Comparison of ENCODE assay signal across 10 cellular contexts in genomic region chr1:23178931-23179330, GRCh38. TPM values are rescaled to one million over a fixed set of nuclear protein-coding genes. Genes with fewer than 3 reads are reported as not detected.
A peak's percentile ranks its signal among the peaks of the same experiment; 100 is the strongest.
DNase-seq lines count a peak whose midpoint lies in the region; ATAC-seq, FAIRE-seq and TF ChIP-seq lines count a peak whose summit lies in the region.
"Had no signal": no experiment of that assay in that cellular context is flagged by ENCODE, and none has a peak within 500 bp of the region (broad histone marks: within the 10 kb centered on the region; RNA-seq: fewer than 3 reads in every experiment).

No MANE protein-coding gene starts in this region.

- peaks cover 15% of the 10 kb centered on the region for H3K4me1 Mint-ChIP-seq in T-helper 2 cell treated with Interferon-gamma antibody and Interleukin-4, amounts not matched to agents 5 μg/mL and 100 μg/mL, for 36 hours (ENCODE audit: low read depth)

- H3K36me3 Mint-ChIP-seq in T-helper 2 cell treated with Interferon-gamma antibody and Interleukin-4, amounts not matched to agents 5 μg/mL and 100 μg/mL, for 36 hours (ENCODE audit: low read depth), result no peaks in the 10 kb centered on the region

- H3K9me3 ChIP-seq in tibial nerve, result no peaks in the 10 kb centered on the region
- H3K9me3 ChIP-seq in kidney (ENCODE audit: control insufficient read depth in 1 of 2, low read length in 2 of 2), result no peaks in the 10 kb centered on the region

- H3K27ac Mint-ChIP-seq in T-helper 2 cell treated with Interferon-gamma antibody and Interleukin-4, amounts not matched to agents 5 μg/mL and 100 μg/mL, for 36 hours, result no peak overlapping the region

- H3K4me3 Mint-ChIP-seq in T-helper 2 cell treated with Interferon-gamma antibody and Interleukin-4, amounts not matched to agents 5 μg/mL and 100 μg/mL, for 36 hours, result peak overlapping the region; percentile 14

- peak overlapping the region in 1 of 4 donors; percentile 93 for H3K27ac ChIP-seq in tibial nerve
- no peak overlapping the region for H3K27ac ChIP-seq in kidney (ENCODE audit: low read depth in 2 of 2, low read length in 2 of 2)

- WGBS in tibial nerve, 2 donors, result 63 to 68% methylated on average over 6 of the region's 6 CpGs

- TF ChIP-seq CTCF in tibial nerve (IDR thresholded peaks at IDR 0.05) (peak in 3 of 5 experiments; percentile 13 to 38 (median 26)), kidney (IDR thresholded peaks at IDR 0.05; ENCODE audit: borderline replicate concordance, extremely low read depth, insufficient read depth) (no peak)

- no peaks in the 10 kb centered on the region for H3K27me3 ChIP-seq in tibial nerve

- no peak for DNase-seq in T-helper 2 cell treated with Interferon-gamma antibody and Interleukin-4, amounts not matched to agents 5 μg/mL and 100 μg/mL, for 36 hours (ENCODE audit: low spot score)
- DNase-seq in T-helper 2 cell (no peak), RPMI8226 (peak; percentile 39), fibroblast of peridontal ligament (ENCODE audit: extremely low read depth) (peak; percentile 50), tibial nerve (ENCODE audit: low spot score in 2 of 2) (no peak), kidney (no peak)
- DNase-seq in activated effector memory CD4-positive, alpha-beta T cell treated with Interleukin-2 at 50 U/mL for 16 hours, result no peak
- DNase-seq: HCEC 1CT, NCI-H1417 treated with DMSO at 0.1 percent for 48 hours had no signal

- no peak for TF ChIP-seq EP300 in tibial nerve (IDR thresholded peaks at IDR 0.05)

- H3K27me3 Mint-ChIP-seq in T-helper 2 cell treated with Interferon-gamma antibody and Interleukin-4, amounts not matched to agents 5 μg/mL and 100 μg/mL, for 36 hours (ENCODE audit: low read depth), result peaks cover 45% of the 10 kb centered on the region

- H3K9ac ChIP-seq in kidney (ENCODE audit: low read length in 2 of 2), result no peak overlapping the region

- intact Hi-C loops in kidney (cut with DNase I), result no loop called here

- H3K4me3 ChIP-seq in tibial nerve (no peak overlapping the region), kidney (ENCODE audit: low read length in 2 of 2) (no peak overlapping the region)

- FAIRE-seq in kidney (lab: Jason Lieb, UNC), result no peak

- ATAC-seq in GM21723 (IDR thresholded peaks at IDR 0.05; ENCODE audit: unreplicated experiment), result no peak

- H3K4me1 ChIP-seq in tibial nerve, result peaks cover 0 to 20% (median 7%) of the 10 kb centered on the region in 4 donors
- H3K4me1 ChIP-seq in kidney (ENCODE audit: control insufficient read depth in 1 of 2, insufficient read depth in 1 of 2, low read depth in 1 of 2, low read length in 2 of 2), result peaks cover 4 to 11% of the 10 kb centered on the region in 2 donors

- H3K9me3 Mint-ChIP-seq in T-helper 2 cell treated with Interferon-gamma antibody and Interleukin-4, amounts not matched to agents 5 μg/mL and 100 μg/mL, for 36 hours, result peaks cover 4% of the 10 kb centered on the region

- no peak for TF ChIP-seq POLR2A in tibial nerve (IDR thresholded peaks at IDR 0.05)

- H3K36me3 ChIP-seq in tibial nerve (no peaks in the 10 kb centered on the region), kidney (ENCODE audit: control insufficient read depth in 1 of 2, insufficient read depth in 2 of 2, low read length in 2 of 2) (no peaks in the 10 kb centered on the region)

RNA-seq across cellular contexts. Expression of gene LUZP1, which starts 10.3 kb away (rescaled TPM):
- total RNA-seq in tibial nerve (10 to 100 TPM; 16.7 to 17.7 (median 17.2) TPM), kidney (39.0 TPM)
- 6.7 TPM for polyA plus RNA-seq in kidney (ENCODE audit: insufficient read depth, low read depth, low replicate concordance)

RNA-seq across cellular contexts. Expression of gene HTR1D, which starts 38.4 kb away (rescaled TPM):
- total RNA-seq in tibial nerve (1 to 10 TPM in 1 of 4 donors, under 1 TPM in 2, not detected in 1; 0.30 to 2.4 (median 0.63) TPM), kidney (0.09 TPM)
- polyA plus RNA-seq in kidney (ENCODE audit: insufficient read depth, low read depth, low replicate concordance), result not detected

Comparison
In these comparisons a context has a peak if more than half of its experiments do, and no peak if none do; other contexts are left out.
1. DNase-seq: peak in RPMI8226 (single experiment) and fibroblast of peridontal ligament (single experiment); none in T-helper 2 cell treated with Interferon-gamma antibody and Interleukin-4, amounts not matched to agents 5 μg/mL and 100 μg/mL, for 36 hours (single experiment), T-helper 2 cell (0 of 5), tibial nerve (0 of 2), activated effector memory CD4-positive, alpha-beta T cell treated with Interleukin-2 at 50 U/mL for 16 hours (single experiment) and kidney (single experiment).